ENCODE assay signal across 9 cellular contexts in the genomic region with DNA sequence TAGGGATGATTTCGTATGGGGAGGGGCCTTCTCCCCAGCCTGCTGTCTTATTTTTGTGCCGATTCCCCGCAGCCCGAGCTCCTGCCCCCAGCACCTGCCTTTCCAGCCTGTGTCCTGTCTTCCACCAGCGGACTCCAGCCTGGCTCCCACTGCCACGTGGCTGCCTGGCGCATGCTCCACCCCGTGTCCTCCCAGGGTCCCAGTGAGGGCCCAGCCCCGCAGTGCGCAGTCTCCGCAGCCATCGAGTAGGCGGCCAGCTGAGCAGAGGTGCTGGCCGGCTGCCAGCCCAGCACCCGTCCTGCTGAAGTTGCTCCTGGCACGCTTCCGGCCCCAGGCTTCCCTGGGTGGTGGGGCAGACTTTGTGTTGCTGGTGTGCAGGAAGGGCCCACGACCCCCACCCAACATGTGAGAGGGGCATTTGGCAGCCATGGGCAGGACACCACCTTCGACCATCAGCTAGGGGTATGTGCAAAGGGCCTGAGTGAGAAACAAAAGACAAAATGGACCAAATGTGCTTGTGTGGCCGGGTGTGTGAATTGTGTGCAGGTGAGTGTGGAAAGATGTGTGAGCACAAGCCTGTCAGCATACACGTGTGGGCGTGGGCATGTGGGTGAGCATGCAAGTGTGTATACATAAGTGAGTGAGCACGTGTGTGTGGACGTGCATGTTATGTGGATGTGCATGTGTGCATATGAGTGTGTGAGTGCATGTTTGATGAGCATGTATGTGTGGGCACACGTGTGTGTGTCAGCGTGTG. TPM values are rescaled to one million over a fixed set of nuclear protein-coding genes. Genes with fewer than 3 reads are reported as not detected.
DNase-seq lines count a peak whose midpoint lies in the region; ATAC-seq and TF ChIP-seq lines count a peak whose summit lies in the region.
"Had no signal": no experiment of that assay in that cellular context is flagged by ENCODE, and none has a peak within 500 bp of the region (broad histone marks: within the 10 kb centered on the region; RNA-seq: fewer than 3 reads in every experiment).

No MANE protein-coding gene starts in this region.

- BruUV-seq in Calu3 (replicated peaks; lab: Mats Ljungman, UMichigan): no TSS peak

- no peak for ATAC-seq in naive thymus-derived CD8-positive, alpha-beta T cell
- ATAC-seq in HG03045 (IDR thresholded peaks at IDR 0.05; ENCODE audit: unreplicated experiment) (no peak), HG03439 (IDR thresholded peaks at IDR 0.05; ENCODE audit: unreplicated experiment) (no peak)

- H3K9me3 ChIP-seq in duodenal mucosa (ENCODE audit: control insufficient read depth in 1 of 2, low read length in 2 of 2): no peaks in the 10 kb centered on the region

- H3K27me3 Mint-ChIP-seq in Calu3 (ENCODE audit: unreplicated experiment): peaks cover 14% of the 10 kb centered on the region
- H3K27me3 Mint-ChIP-seq in naive thymus-derived CD8-positive, alpha-beta T cell: no peaks in the 10 kb centered on the region

- H3K27ac ChIP-seq in duodenal mucosa (ENCODE audit: low read depth, low read length): no peak overlapping the region

- intact Hi-C loops in Calu3 (cut with micrococcal nuclease; ENCODE audit: unreplicated experiment): no loop called here

- peak overlapping the region; percentile 43 to 52 for H3K4me3 ChIP-seq in duodenal mucosa (ENCODE audit: low read depth in 1 of 2, low read length in 2 of 2)

- H3K27me3 ChIP-seq in duodenal mucosa (ENCODE audit: control insufficient read depth in 1 of 2, insufficient read depth in 2 of 2, low read length in 2 of 2): no peaks in the 10 kb centered on the region

- H3K36me3 Mint-ChIP-seq in Calu3 (ENCODE audit: insufficient read depth, unreplicated experiment): peaks cover 15% of the 10 kb centered on the region
- H3K36me3 Mint-ChIP-seq in naive thymus-derived CD8-positive, alpha-beta T cell: no peaks in the 10 kb centered on the region

- H3K9me3 Mint-ChIP-seq in Calu3 (ENCODE audit: low read depth, unreplicated experiment): no peaks in the 10 kb centered on the region
- H3K9me3 Mint-ChIP-seq in naive thymus-derived CD8-positive, alpha-beta T cell: no peaks in the 10 kb centered on the region
- H3K9me3 Mint-ChIP-seq: activated naive CD4-positive, alpha-beta T cell treated with anti-CD3 and anti-CD28 coated beads for 36 hours had no signal

- H3K36me3 ChIP-seq in duodenal mucosa (ENCODE audit: control insufficient read depth in 1 of 2, insufficient read depth in 2 of 2, low read length in 2 of 2): no peaks in the 10 kb centered on the region

- peak overlapping the region; percentile 3 for H3K27ac Mint-ChIP-seq in Calu3 (ENCODE audit: unreplicated experiment)
- H3K27ac Mint-ChIP-seq in naive thymus-derived CD8-positive, alpha-beta T cell: peak overlapping the region in 7 of 10 donors; percentile 9 to 88 (median 57)
- H3K27ac Mint-ChIP-seq: activated naive CD4-positive, alpha-beta T cell treated with anti-CD3 and anti-CD28 coated beads for 36 hours had no signal

- peaks cover 34% of the 10 kb centered on the region for H3K4me1 Mint-ChIP-seq in Calu3 (ENCODE audit: low read depth, unreplicated experiment)
- peaks cover 9 to 34% (median 24%) of the 10 kb centered on the region in 4 donors for H3K4me1 Mint-ChIP-seq in naive thymus-derived CD8-positive, alpha-beta T cell

- DNase-seq in Calu3: peak; percentile 73
- DNase-seq in NCI-H2107 (lab: John Stamatoyannopoulos, UW): peak; percentile 49
- DNase-seq in naive thymus-derived CD8-positive, alpha-beta T cell: no peak
- DNase-seq in HuH-7 (ENCODE audit: low spot score): no peak
- DNase-seq in midbrain (lab: John Stamatoyannopoulos, UW): no peak
- DNase-seq: activated naive CD4-positive, alpha-beta T cell treated with anti-CD3 and anti-CD28 coated beads for 36 hours had no signal

- peak overlapping the region; percentile 20 to 56 for H3K9ac ChIP-seq in duodenal mucosa (ENCODE audit: low read depth in 1 of 2, low read length in 2 of 2)

- peak overlapping the region; percentile 42 for H3K4me3 Mint-ChIP-seq in Calu3 (ENCODE audit: low read depth, unreplicated experiment)
- peak overlapping the region in 1 of 10 donors; percentile 16 for H3K4me3 Mint-ChIP-seq in naive thymus-derived CD8-positive, alpha-beta T cell
- H3K4me3 Mint-ChIP-seq: activated naive CD4-positive, alpha-beta T cell treated with anti-CD3 and anti-CD28 coated beads for 36 hours had no signal

- POLR2A ChIA-PET in naive thymus-derived CD8-positive, alpha-beta T cell (lab: Charles Lee): interaction anchor here (1.2 kb wide), 2 partner anchors 12 to 26 kb away, joined by 3 read pairs; no protein-coding TSS in a partner anchor

- H3K4me1 ChIP-seq in duodenal mucosa (ENCODE audit: control insufficient read depth in 1 of 2, insufficient read depth in 2 of 2, low read length in 2 of 2): peaks cover 41 to 45% of the 10 kb centered on the region in 2 donors

- CTCF ChIA-PET in Calu3 (lab: Charles Lee): no interaction called here

- TF ChIP-seq CTCF in Calu3 (IDR thresholded peaks at IDR 0.05; ENCODE audit: unreplicated experiment): no peak

RNA-seq across cellular contexts. Expression of a gene that starts 55.9 kb away (rescaled TPM):
- 4.1 and 4.2 TPM in 2 replicates for total RNA-seq in Calu3 (2022)
- 1 to 10 TPM; 5.0 to 5.1 TPM for total RNA-seq in naive thymus-derived CD8-positive, alpha-beta T cell
- polyA plus RNA-seq in naive thymus-derived CD8-positive, alpha-beta T cell: 1 to 10 TPM; 4.3 to 5.6 (median 4.7) TPM

Comparison
In these comparisons a context has a peak if more than half of its experiments do, and no peak if none do; other contexts are left out.
1. DNase-seq: peak in Calu3 (single experiment) and NCI-H2107 (single experiment); none in naive thymus-derived CD8-positive, alpha-beta T cell (0 of 10), HuH-7 (single experiment) and midbrain (single experiment).